In genomic region chr19:38670921-38671398, GRCh38 we compare ENCODE assay signal across 1 cellular context.
A peak's percentile ranks its signal among the peaks of the same experiment; 100 is the strongest.
TF ChIP-seq lines count a peak whose summit lies in the region.

No MANE protein-coding gene starts in this region.

TF ChIP-seq in HepG2, 621 proteins besides CTCF, POLR2A, EP300 and RAD21 (continued from another document):
- TF ChIP-seq ARID4A (CRISPR knock-in tag; IDR thresholded peaks at IDR 0.05; ENCODE audit: borderline replicate concordance) (peak; percentile 25; the same call in 1 of the 2 replicates), ZNF598 (CRISPR knock-in tag; IDR thresholded peaks at IDR 0.05; ENCODE audit: borderline replicate concordance) (no peak), ZBTB8A (CRISPR knock-in tag; IDR thresholded peaks at IDR 0.05; ENCODE audit: borderline replicate concordance, low read depth) (no peak), HOXD1 (CRISPR knock-in tag; IDR thresholded peaks at IDR 0.05) (no peak), HNF1A (IDR thresholded peaks at IDR 0.05; ENCODE audit: low read depth) (no peak), HNF1A (CRISPR knock-in tag; IDR thresholded peaks at IDR 0.05; ENCODE audit: borderline replicate concordance) (no peak), HMG20A (CRISPR knock-in tag; IDR thresholded peaks at IDR 0.05; ENCODE audit: borderline replicate concordance) (0 out of 2 replicates have a peak, but pooled peaks have one; percentile 16), MEIS1 (CRISPR knock-in tag; IDR thresholded peaks at IDR 0.05; ENCODE audit: borderline replicate concordance) (no peak), ZNF770 (CRISPR knock-in tag; IDR thresholded peaks at IDR 0.05) (0 out of 2 replicates have a peak, but pooled peaks have one; percentile 26), DNMT1 (CRISPR knock-in tag; IDR thresholded peaks at IDR 0.05) (no peak), ADNP (CRISPR knock-in tag; IDR thresholded peaks at IDR 0.05) (no peak), ZFP1 (CRISPR knock-in tag; IDR thresholded peaks at IDR 0.05) (0 out of 2 replicates have a peak, but pooled peaks have one; percentile 37), NR2F1 (CRISPR knock-in tag; IDR thresholded peaks at IDR 0.05) (no peak), ZNF333 (CRISPR knock-in tag; IDR thresholded peaks at IDR 0.05; ENCODE audit: borderline replicate concordance) (no peak), ZFP36 (IDR thresholded peaks at IDR 0.05; ENCODE audit: borderline replicate concordance, low read depth, low read length, partially characterized antibody) (no peak), BHLHE40 (IDR thresholded peaks at IDR 0.05; ENCODE audit: low read length) (no peak), POGZ (CRISPR knock-in tag; IDR thresholded peaks at IDR 0.05) (no peak), FOXJ3 (CRISPR knock-in tag; IDR thresholded peaks at IDR 0.05; ENCODE audit: borderline replicate concordance) (no peak)
